Comparison of ENCODE assay signal across 14 cellular contexts in the genomic region with DNA sequence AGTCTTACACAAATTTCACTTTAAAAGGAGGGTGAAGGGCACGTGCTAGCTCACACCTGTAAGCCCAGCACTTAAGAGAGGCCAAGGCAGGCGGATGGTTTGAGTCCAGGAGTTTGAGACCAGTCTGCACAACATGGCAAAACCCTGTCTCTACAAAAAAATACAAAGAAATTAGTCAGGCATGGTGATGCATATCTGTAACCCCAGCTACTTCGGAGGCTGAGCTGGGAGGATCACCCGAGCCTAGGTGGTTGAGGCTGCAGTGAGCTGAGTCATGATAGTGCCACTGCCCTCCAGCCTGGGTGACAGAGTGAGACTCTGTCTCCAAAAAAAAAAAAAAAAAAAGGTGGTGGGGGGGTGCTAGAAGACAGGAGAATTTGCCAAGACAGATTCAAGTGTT.
DNase-seq lines count a peak whose midpoint lies in the region; ATAC-seq, FAIRE-seq and TF ChIP-seq lines count a peak whose summit lies in the region.
"Had no signal": no experiment of that assay in that cellular context is flagged by ENCODE, and none has a peak within 500 bp of the region (broad histone marks: within the 10 kb centered on the region; RNA-seq: fewer than 3 reads in every experiment).

No MANE protein-coding gene starts in this region.

- peaks cover 86% of the 10 kb centered on the region for H3K4me1 Mint-ChIP-seq in activated CD4-positive, alpha-beta memory T cell treated with anti-CD3 and anti-CD28 coated beads for 36 hours (ENCODE audit: low read depth)

- peaks cover 17% of the 10 kb centered on the region for H3F3A ChIP-seq in SK-N-SH (replicated peaks; ENCODE audit: insufficient read depth)

- H3K4me2 ChIP-seq in SK-N-SH: no peak overlapping the region

- no peak for TF ChIP-seq CTCF in SK-N-SH (IDR thresholded peaks at IDR 0.05)
- TF ChIP-seq CTCF in left lung (IDR thresholded peaks at IDR 0.05): no peak

- peak overlapping the region; percentile 53 for H3K4me3 Mint-ChIP-seq in activated CD4-positive, alpha-beta memory T cell treated with anti-CD3 and anti-CD28 coated beads for 36 hours

- DNase-seq in SK-N-SH (no peak), left lung (no peak), KBM-7 (no peak), urothelium cell line (ENCODE audit: low spot score) (no peak)
- peak; percentile 91 for DNase-seq in activated CD4-positive, alpha-beta memory T cell treated with anti-CD3 and anti-CD28 coated beads for 36 hours
- peak; percentile 50 to 61 for DNase-seq in stimulated activated CD8-positive, alpha-beta memory T cell treated with anti-CD3 and anti-CD28 coated beads, Interleukin-7, amount 100 ng/mL, for 4 hours (ENCODE audit: low read depth in 2 of 2)
- DNase-seq: 8988T, left colon, MM.1S, retina had no signal

- ATAC-seq in SK-N-SH treated with all-trans-retinoic acid at 6 μM for 48 hours (peak; percentile 31), left lung (peak; percentile 9), HG02678 (IDR thresholded peaks at IDR 0.05; ENCODE audit: unreplicated experiment) (no peak)

- peaks cover 46% of the 10 kb centered on the region for H3K36me3 Mint-ChIP-seq in activated CD4-positive, alpha-beta memory T cell treated with anti-CD3 and anti-CD28 coated beads for 36 hours

- H3K27ac Mint-ChIP-seq in activated CD4-positive, alpha-beta memory T cell treated with anti-CD3 and anti-CD28 coated beads for 36 hours: peak overlapping the region; percentile 94

- peaks cover 0 to 12% of the 10 kb centered on the region in 2 experiments; a peak in 1 of 4 replicates for H3K4me1 ChIP-seq in SK-N-SH (ENCODE audit: control insufficient read depth in 1 of 2, insufficient read depth in 2 of 2, low read depth in 1 of 2, low read length in 1 of 2)
- H3K4me1 ChIP-seq in left lung: peaks cover 6 to 21% of the 10 kb centered on the region in 2 donors

- H3K9me2 ChIP-seq in SK-N-SH: no peaks in the 10 kb centered on the region

- H3K27me3 Mint-ChIP-seq in activated CD4-positive, alpha-beta memory T cell treated with anti-CD3 and anti-CD28 coated beads for 36 hours: no peaks in the 10 kb centered on the region

- H3K36me3 ChIP-seq in SK-N-SH (replicated peaks in 1 of 2; ENCODE audit: control insufficient read depth in 1 of 2, insufficient read depth in 2 of 2, low read length in 1 of 2): peaks cover 0 to 38% of the 10 kb centered on the region in 2 experiments
- peaks cover 0 to 12% of the 10 kb centered on the region in 2 donors for H3K36me3 ChIP-seq in left lung
- H3K36me3 ChIP-seq: cardiac muscle cell had no signal

- TF ChIP-seq RAD21 in SK-N-SH (IDR thresholded peaks at IDR 0.05; ENCODE audit: low read length): no peak

- CTCF ChIA-PET in SK-N-SH (lab: Yijun Ruan, JAX): interaction anchor here (0.7 to 2.8 kb wide), 8 partner anchors 11 to 75 kb away, joined by 3 to 29 read pairs (median 3); no protein-coding TSS in a partner anchor
- CTCF ChIA-PET in activated CD4-positive, alpha-beta memory T cell treated with anti-CD3 and anti-CD28 coated beads for 36 hours (lab: Charles Lee): interaction anchor here (0.9 to 2.8 kb wide), 6 partner anchors 11 to 69 kb away, joined by 3 to 26 read pairs (median 8); no protein-coding TSS in a partner anchor

- H3K27me3 ChIP-seq in SK-N-SH (ENCODE audit: insufficient read depth): no peaks in the 10 kb centered on the region
- no peaks in the 10 kb centered on the region for H3K27me3 ChIP-seq in left lung
- H3K27me3 ChIP-seq: cardiac muscle cell had no signal

- no peak for FAIRE-seq in urothelium cell line (lab: Jason Lieb, UNC)
- FAIRE-seq: H54 had no signal

- peaks cover 29% of the 10 kb centered on the region for H3K9me3 Mint-ChIP-seq in activated CD4-positive, alpha-beta memory T cell treated with anti-CD3 and anti-CD28 coated beads for 36 hours

- H3K79me2 ChIP-seq in SK-N-SH (ENCODE audit: insufficient read depth): peaks cover 19% of the 10 kb centered on the region; the same call in 1 of the 2 replicates

- no peaks in the 10 kb centered on the region for H3K9me3 ChIP-seq in SK-N-SH
- H3K9me3 ChIP-seq in left lung: peaks cover 0 to 2% of the 10 kb centered on the region in 2 donors

- no peak overlapping the region for H3K9ac ChIP-seq in SK-N-SH

- H2AFZ ChIP-seq in SK-N-SH (ENCODE audit: low read depth): no peak overlapping the region

- WGBS in SK-N-SH (ENCODE audit: low lambda C conversion rate): 87% methylated on average over 4 of the region's 4 CpGs

- POLR2A ChIA-PET in SK-N-SH (lab: Yijun Ruan, JAX): interaction anchor here (0.6 kb wide), 1 partner anchor 57 kb away, joined by 4 read pairs; no protein-coding TSS in a partner anchor
- POLR2A ChIA-PET in activated CD4-positive, alpha-beta memory T cell treated with anti-CD3 and anti-CD28 coated beads for 36 hours (lab: Charles Lee): interaction anchor here (0.7 to 4.0 kb wide), 17 partner anchors 8 to 538 kb away, joined by 4 to 314 read pairs (median 17); no protein-coding TSS in a partner anchor

- no peak for TF ChIP-seq EP300 in SK-N-SH (IDR thresholded peaks at IDR 0.05; ENCODE audit: borderline replicate concordance in 1 of 2, low read depth in 1 of 2, low read length in 1 of 2)

- in situ Hi-C loops in KBM-7 (cut with MboI; ENCODE audit: low pct_unique_long_range_greater_than_20kb, low sequenced_read_pairs): no loop called here

- no peak overlapping the region for H3K4me3 ChIP-seq in SK-N-SH (ENCODE audit: low read depth in 2 of 2, low read length in 1 of 2)
- H3K4me3 ChIP-seq in left lung: no peak overlapping the region
- H3K4me3 ChIP-seq: cardiac muscle cell had no signal

- no peaks in the 10 kb centered on the region for H4K20me1 ChIP-seq in SK-N-SH (ENCODE audit: insufficient read depth)

- intact Hi-C loops in activated CD4-positive, alpha-beta memory T cell treated with anti-CD3 and anti-CD28 coated beads for 36 hours (cut with micrococcal nuclease): loop anchor here (1.0 to 2.0 kb wide), 2 partner anchors 26 to 60 kb away; no protein-coding TSS in a partner anchor
- intact Hi-C loops in left lung (cut with DNase I): no loop called here

- H3K27ac ChIP-seq in SK-N-SH (ENCODE audit: low read depth in 2 of 2, low read length in 1 of 2) (peak overlapping the region in 1 of 2 experiments; percentile 35; a peak in 1 of 4 replicates), left lung (no peak overlapping the region)
- H3K27ac ChIP-seq: cardiac muscle cell had no signal

TF ChIP-seq in SK-N-SH treated with all-trans-retinoic acid at 6 μM for 48 hours, 23 proteins besides CTCF, POLR2A, EP300 and RAD21:
- TF ChIP-seq, protein P1, sequence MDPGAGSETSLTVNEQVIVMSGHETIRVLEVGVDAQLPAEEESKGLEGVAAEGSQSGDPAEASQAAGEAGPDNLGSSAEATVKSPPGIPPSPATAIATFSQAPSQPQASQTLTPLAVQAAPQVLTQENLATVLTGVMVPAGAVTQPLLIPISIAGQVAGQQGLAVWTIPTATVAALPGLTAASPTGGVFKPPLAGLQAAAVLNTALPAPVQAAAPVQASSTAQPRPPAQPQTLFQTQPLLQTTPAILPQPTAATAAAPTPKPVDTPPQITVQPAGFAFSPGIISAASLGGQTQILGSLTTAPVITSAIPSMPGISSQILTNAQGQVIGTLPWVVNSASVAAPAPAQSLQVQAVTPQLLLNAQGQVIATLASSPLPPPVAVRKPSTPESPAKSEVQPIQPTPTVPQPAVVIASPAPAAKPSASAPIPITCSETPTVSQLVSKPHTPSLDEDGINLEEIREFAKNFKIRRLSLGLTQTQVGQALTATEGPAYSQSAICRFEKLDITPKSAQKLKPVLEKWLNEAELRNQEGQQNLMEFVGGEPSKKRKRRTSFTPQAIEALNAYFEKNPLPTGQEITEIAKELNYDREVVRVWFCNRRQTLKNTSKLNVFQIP (CRISPR knock-in tag; IDR thresholded peaks at IDR 0.05; ENCODE audit: borderline replicate concordance, low read depth): no peak
- TF ChIP-seq ZC3H10 (CRISPR knock-in tag; IDR thresholded peaks at IDR 0.05): no peak
- TF ChIP-seq, protein P2, sequence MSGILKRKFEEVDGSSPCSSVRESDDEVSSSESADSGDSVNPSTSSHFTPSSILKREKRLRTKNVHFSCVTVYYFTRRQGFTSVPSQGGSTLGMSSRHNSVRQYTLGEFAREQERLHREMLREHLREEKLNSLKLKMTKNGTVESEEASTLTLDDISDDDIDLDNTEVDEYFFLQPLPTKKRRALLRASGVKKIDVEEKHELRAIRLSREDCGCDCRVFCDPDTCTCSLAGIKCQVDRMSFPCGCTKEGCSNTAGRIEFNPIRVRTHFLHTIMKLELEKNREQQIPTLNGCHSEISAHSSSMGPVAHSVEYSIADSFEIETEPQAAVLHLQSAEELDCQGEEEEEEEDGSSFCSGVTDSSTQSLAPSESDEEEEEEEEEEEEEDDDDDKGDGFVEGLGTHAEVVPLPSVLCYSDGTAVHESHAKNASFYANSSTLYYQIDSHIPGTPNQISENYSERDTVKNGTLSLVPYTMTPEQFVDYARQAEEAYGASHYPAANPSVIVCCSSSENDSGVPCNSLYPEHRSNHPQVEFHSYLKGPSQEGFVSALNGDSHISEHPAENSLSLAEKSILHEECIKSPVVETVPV (CRISPR knock-in tag; IDR thresholded peaks at IDR 0.05): no peak

TF ChIP-seq in SK-N-SH, 30 proteins besides CTCF, POLR2A, EP300 and RAD21 (continues in another document):
- TF ChIP-seq, protein P3, sequence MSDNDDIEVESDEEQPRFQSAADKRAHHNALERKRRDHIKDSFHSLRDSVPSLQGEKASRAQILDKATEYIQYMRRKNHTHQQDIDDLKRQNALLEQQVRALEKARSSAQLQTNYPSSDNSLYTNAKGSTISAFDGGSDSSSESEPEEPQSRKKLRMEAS (IDR thresholded peaks at IDR 0.05; ENCODE audit: low read depth): no peak
- TF ChIP-seq EZH2phosphoT487 (IDR thresholded peaks at IDR 0.05; ENCODE audit: borderline replicate concordance, low read depth): no peak
- no peak for TF ChIP-seq CHD2 (IDR thresholded peaks at IDR 0.05; ENCODE audit: low read length, partially characterized antibody)
- no peak for TF ChIP-seq NRF1 (IDR thresholded peaks at IDR 0.05; ENCODE audit: low read depth, low read length)
- no peak for TF ChIP-seq MEF2A (IDR thresholded peaks at IDR 0.05; ENCODE audit: borderline replicate concordance, low read depth)
- TF ChIP-seq, protein P4, sequence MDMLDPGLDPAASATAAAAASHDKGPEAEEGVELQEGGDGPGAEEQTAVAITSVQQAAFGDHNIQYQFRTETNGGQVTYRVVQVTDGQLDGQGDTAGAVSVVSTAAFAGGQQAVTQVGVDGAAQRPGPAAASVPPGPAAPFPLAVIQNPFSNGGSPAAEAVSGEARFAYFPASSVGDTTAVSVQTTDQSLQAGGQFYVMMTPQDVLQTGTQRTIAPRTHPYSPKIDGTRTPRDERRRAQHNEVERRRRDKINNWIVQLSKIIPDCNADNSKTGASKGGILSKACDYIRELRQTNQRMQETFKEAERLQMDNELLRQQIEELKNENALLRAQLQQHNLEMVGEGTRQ (IDR thresholded peaks at IDR 0.05; ENCODE audit: borderline replicate concordance, low read depth, low read length): no peak
- TF ChIP-seq POLR2AphosphoS5 (IDR thresholded peaks at IDR 0.05; ENCODE audit: low read depth, low read length): no peak
- no peak for TF ChIP-seq FOXM1 (IDR thresholded peaks at IDR 0.05; ENCODE audit: low read depth)
- TF ChIP-seq GABPA (IDR thresholded peaks at IDR 0.05; ENCODE audit: low read depth): no peak

Comparison
In these comparisons a context has a peak if more than half of its experiments do, and no peak if none do; other contexts are left out.
1. DNase-seq: peak in activated CD4-positive, alpha-beta memory T cell treated with anti-CD3 and anti-CD28 coated beads for 36 hours (single experiment) and stimulated activated CD8-positive, alpha-beta memory T cell treated with anti-CD3 and anti-CD28 coated beads, Interleukin-7, amount 100 ng/mL, for 4 hours (2 of 2); none in SK-N-SH (single experiment), left lung (0 of 2), KBM-7 (single experiment) and urothelium cell line (single experiment).